ENCODE assay signal across 8 cellular contexts in genomic region chr15:50686468-50687301, GRCh38. TPM values are rescaled to one million over a fixed set of nuclear protein-coding genes. Genes with fewer than 3 reads are reported as not detected.
A peak's percentile ranks its signal among the peaks of the same experiment; 100 is the strongest.
DNase-seq lines count a peak whose midpoint lies in the region; ATAC-seq and TF ChIP-seq lines count a peak whose summit lies in the region.

Gene TRPM7 (minus strand): TSS chr15:50686797. CDS start chr15:50686533, 264 bp downstream.

- H3K27ac ChIP-seq in right cardiac atrium (ENCODE audit: low read length) (peak within 1 kb of the TSS; percentile 98), rectal smooth muscle tissue (ENCODE audit: low read depth, low read length) (peak within 1 kb of the TSS; percentile 91), vagina (peak within 1 kb of the TSS; percentile 96)

- H3K36me3 ChIP-seq in rectal smooth muscle tissue (ENCODE audit: control insufficient read depth, insufficient read depth, low read length) (no peaks in the 10 kb centered on the region), vagina (no peaks in the 10 kb centered on the region)

- peak within 1 kb of the TSS; percentile 95 for H3K9ac ChIP-seq in rectal smooth muscle tissue (ENCODE audit: low read length)

- TF ChIP-seq POLR2A in GM15510 (IDR thresholded peaks at IDR 0.05; ENCODE audit: borderline replicate concordance, extremely low read depth, insufficient read length): peak; percentile 92
- TF ChIP-seq POLR2A in vagina (IDR thresholded peaks at IDR 0.05): peak in 1 of 2 donors; percentile 80

- ATAC-seq in HG02870 (IDR thresholded peaks at IDR 0.05; ENCODE audit: unreplicated experiment) (peak; percentile 68), right cardiac atrium (peak; percentile 97 to 98)

- TF ChIP-seq CTCF in vagina (IDR thresholded peaks at IDR 0.05): no peak

- peaks cover 6% of the 10 kb centered on the region for H3K4me1 ChIP-seq in right cardiac atrium (ENCODE audit: control insufficient read depth, insufficient read depth, low read length)
- peaks cover 7% of the 10 kb centered on the region for H3K4me1 ChIP-seq in rectal smooth muscle tissue (ENCODE audit: control insufficient read depth, insufficient read depth, low read length)
- peaks cover 42% of the 10 kb centered on the region for H3K4me1 ChIP-seq in vagina

- H3K9me3 ChIP-seq in right cardiac atrium (ENCODE audit: control insufficient read depth, low read length) (no peaks in the 10 kb centered on the region), vagina (no peaks in the 10 kb centered on the region)

- WGBS in right cardiac atrium: under 1% methylated on average over 80 of the region's 80 CpGs

- peak; percentile 61 for DNase-seq in NCI-H1694 treated with DMSO at 0.1 percent for 48 hours (lab: John Stamatoyannopoulos, UW)
- DNase-seq in anterior cingulate cortex (lab: John Stamatoyannopoulos, UW): peak in 57 of 58 donors; percentile 44 to 91 (median 80)
- peak; percentile 90 to 97 (median 96) for DNase-seq in right cardiac atrium
- DNase-seq in vagina (ENCODE audit: extremely low spot score in 2 of 2): peak; percentile 94 to 96

- H3K4me3 ChIP-seq in right cardiac atrium (ENCODE audit: low read length) (peak within 1 kb of the TSS; percentile 72), rectal smooth muscle tissue (ENCODE audit: low read length) (peak within 1 kb of the TSS; percentile 98), vagina (peak within 1 kb of the TSS; percentile 83 to 87)

- intact Hi-C loops in T-helper 2 cell treated with Interferon-gamma antibody and Interleukin-4, amounts not matched to agents 100 ng/mL and 5 ng/mL, for 36 hours (cut with micrococcal nuclease): loop anchor here (1.0 to 2.0 kb wide), 4 partner anchors 79 to 332 kb away; partner anchors contain the start of genes GABPB1, SPPL2A and USP8
- intact Hi-C loops in right cardiac atrium (cut with DNase I) (loop anchor here in 2 of 4 donors (10.0 kb wide), 1 partner anchor 78 kb away; the partner anchor contains the start of gene SPPL2A (in 2 of the 2)), vagina (cut with DNase I) (loop anchor here (10.0 kb wide), 2 partner anchors 188 to 218 kb away; partner anchors contain the start of gene AP4E1)

- H3K27me3 ChIP-seq in right cardiac atrium (ENCODE audit: control insufficient read depth, insufficient read depth) (no peaks in the 10 kb centered on the region), rectal smooth muscle tissue (ENCODE audit: control insufficient read depth, insufficient read depth, low read length) (no peaks in the 10 kb centered on the region), vagina (no peaks in the 10 kb centered on the region)

RNA-seq across cellular contexts. Expression of gene TRPM7, which starts in this region (rescaled TPM):
- total RNA-seq in T-helper 2 cell treated with Interferon-gamma antibody and Interleukin-4, amounts not matched to agents 100 ng/mL and 5 ng/mL, for 36 hours: 42.8 and 43.1 TPM in 2 replicates
- 10 to 100 TPM; 29.0 to 36.9 (median 30.9) TPM for total RNA-seq in right cardiac atrium
- 11.9 TPM for polyA plus RNA-seq in right cardiac atrium
- total RNA-seq in vagina: 53.3 TPM

Comparison
In these comparisons a context has a peak if more than half of its experiments do, and no peak if none do; other contexts are left out.
1. Peak in every context shown above with its lines: DNase-seq, ATAC-seq, H3K4me3 ChIP-seq and H3K27ac ChIP-seq.